ENCODE assay signal across 9 cellular contexts in genomic region chr1:18581420-18581880, GRCh38. TPM values are rescaled to one million over a fixed set of nuclear protein-coding genes. Genes with fewer than 3 reads are reported as not detected.
A peak's percentile ranks its signal among the peaks of the same experiment; 100 is the strongest.
DNase-seq lines count a peak whose midpoint lies in the region; ATAC-seq, FAIRE-seq and TF ChIP-seq lines count a peak whose summit lies in the region.
"Had no signal": no experiment of that assay in that cellular context is flagged by ENCODE, and none has a peak within 500 bp of the region (broad histone marks: within the 10 kb centered on the region; RNA-seq: fewer than 3 reads in every experiment).

No MANE protein-coding gene starts in this region.

- ATAC-seq in GM19455 (IDR thresholded peaks at IDR 0.05; ENCODE audit: unreplicated experiment) (no peak), HG03520 (IDR thresholded peaks at IDR 0.05; ENCODE audit: unreplicated experiment) (no peak)

- H3K4me3 ChIP-seq in AG09309 (ENCODE audit: control insufficient read depth, low read depth, low read length) (no peak overlapping the region), bronchial epithelial cell (ENCODE audit: low read depth, low read length) (no peak overlapping the region), osteoblast (ENCODE audit: insufficient read depth, low read length) (no peak overlapping the region)

- no peaks in the 10 kb centered on the region for H3K4me1 ChIP-seq in osteoblast (ENCODE audit: insufficient read depth, low read length)

- peak; percentile 75 for TF ChIP-seq CTCF in AG09309 (IDR thresholded peaks at IDR 0.05; ENCODE audit: control insufficient read depth, insufficient read depth, low read depth, low read length, missing control alignments)
- TF ChIP-seq CTCF in GM12872 (IDR thresholded peaks at IDR 0.05; ENCODE audit: insufficient read depth, low read depth, low read length): peak; percentile 84
- TF ChIP-seq CTCF in RWPE1 (conservative IDR thresholded peaks at IDR 0.05; ENCODE audit: low read depth): peak; percentile 70
- TF ChIP-seq CTCF in bronchial epithelial cell (IDR thresholded peaks at IDR 0.05; ENCODE audit: insufficient read depth, low read length, severe bottlenecking): peak; percentile 88
- peak; percentile 58 for TF ChIP-seq CTCF in osteoblast (IDR thresholded peaks at IDR 0.05; ENCODE audit: extremely low read depth, low read depth, low read length)

- H3K27me3 ChIP-seq in bronchial epithelial cell (ENCODE audit: control insufficient read depth, insufficient read depth, low read length): no peaks in the 10 kb centered on the region
- no peaks in the 10 kb centered on the region for H3K27me3 ChIP-seq in osteoblast (ENCODE audit: insufficient read depth, low read length)

- no peaks in the 10 kb centered on the region for H4K20me1 ChIP-seq in osteoblast (ENCODE audit: insufficient read depth, low read length)

- H3K27ac ChIP-seq in RWPE1: no peak overlapping the region
- no peak overlapping the region for H3K27ac ChIP-seq in osteoblast (ENCODE audit: low read depth, low read length)

- FAIRE-seq in bronchial epithelial cell (lab: Jason Lieb, UNC): no peak

- H3K36me3 ChIP-seq in bronchial epithelial cell (ENCODE audit: control insufficient read depth, insufficient read depth, low read length): no peaks in the 10 kb centered on the region
- H3K36me3 ChIP-seq in osteoblast (ENCODE audit: insufficient read depth, low read length): no peaks in the 10 kb centered on the region

- H3K9me3 ChIP-seq in osteoblast (ENCODE audit: low read depth, low read length): no peaks in the 10 kb centered on the region

- DNase-seq in AG09309 (ENCODE audit: low read depth): no peak
- DNase-seq in RWPE1 (ENCODE audit: low spot score): peak; percentile 45
- DNase-seq in bronchial epithelial cell (ENCODE audit: low read depth): peak; percentile 8
- peak; percentile 91 for DNase-seq in osteoblast (ENCODE audit: insufficient read length, low spot score, missing footprints)
- DNase-seq in hippocampal formation (lab: John Stamatoyannopoulos, UW): no peak

- H3K4me2 ChIP-seq in osteoblast (ENCODE audit: insufficient read depth, low read length): no peak overlapping the region

- POLR2A ChIA-PET in RWPE1 (lab: Yijun Ruan, JAX; ENCODE audit: low non-redundant PET): no interaction called here

- CTCF ChIA-PET in RWPE1 (lab: Yijun Ruan, JAX): interaction anchor here (0.5 to 2.2 kb wide), 19 partner anchors 8 to 1177 kb away, joined by 3 to 13 read pairs (median 3); no protein-coding TSS in a partner anchor

- H2AFZ ChIP-seq in osteoblast (ENCODE audit: low read length): no peak overlapping the region

- no peaks in the 10 kb centered on the region for H3K79me2 ChIP-seq in osteoblast (ENCODE audit: insufficient read depth, low read length)

RNA-seq across cellular contexts. Expression of gene PAX7, which starts 49.2 kb away (rescaled TPM):
- total RNA-seq in bronchial epithelial cell (0.13 TPM in 1 of 2 replicates, not detected in the other), osteoblast (not detected in 2 replicates)
- total RNA-seq: dermis microvascular lymphatic vessel endothelial cell had no signal

Comparison
In these comparisons a context has a peak if more than half of its experiments do, and no peak if none do; other contexts are left out.
1. DNase-seq: peak in RWPE1 (single experiment), bronchial epithelial cell (single experiment) and osteoblast (single experiment); none in AG09309 (single experiment) and hippocampal formation (0 of 2).
2. Peak in every context shown above with its lines, with median percentiles within 50 percentile points of each other: CTCF ChIP-seq.